Comparison of ENCODE assay signal across 19 cellular contexts in genomic region chr22:49238181-49239141, GRCh38.
DNase-seq lines count a peak whose midpoint lies in the region; ATAC-seq and TF ChIP-seq lines count a peak whose summit lies in the region.
"Had no signal": no experiment of that assay in that cellular context is flagged by ENCODE, and none has a peak within 500 bp of the region (broad histone marks: within the 10 kb centered on the region; RNA-seq: fewer than 3 reads in every experiment).

No MANE protein-coding gene starts in this region.

- H3K36me3 ChIP-seq in gastrocnemius medialis, result no peaks in the 10 kb centered on the region
- H3K36me3 ChIP-seq: BLaER1 treated with 17β-estradiol and CSF1 and Interleukin-3, amounts not matched to agents 10 nM and 100 nM had no signal

- no peak overlapping the region for H3K27ac Mint-ChIP-seq in activated naive CD4-positive, alpha-beta T cell treated with anti-CD3 and anti-CD28 coated beads, Interleukin-2, amount 10 ng/mL, durations not matched to agents 7 days and 5 days
- H3K27ac Mint-ChIP-seq in activated naive CD4-positive, alpha-beta T cell treated with anti-CD3 and anti-CD28 coated beads, Interleukin-2, amount 50 U/mL, for 72 hours, result no peak overlapping the region
- no peak overlapping the region for H3K27ac Mint-ChIP-seq in type B pancreatic cell
- H3K27ac Mint-ChIP-seq: CD8-positive, alpha-beta memory T cell; IgD-negative memory B cell had no signal

- in situ Hi-C loops in gastrocnemius medialis (cut with MboI; ENCODE audit: low sequenced_read_pairs in 4 of 4), result no loop called here

- H3K4me3 Mint-ChIP-seq in activated naive CD4-positive, alpha-beta T cell treated with anti-CD3 and anti-CD28 coated beads, Interleukin-2, amount 10 ng/mL, durations not matched to agents 7 days and 5 days, result no peak overlapping the region
- no peak overlapping the region for H3K4me3 Mint-ChIP-seq in type B pancreatic cell
- H3K4me3 Mint-ChIP-seq: CD8-positive, alpha-beta memory T cell; IgD-negative memory B cell had no signal

- no peaks in the 10 kb centered on the region for H3K4me1 Mint-ChIP-seq in activated naive CD4-positive, alpha-beta T cell treated with anti-CD3 and anti-CD28 coated beads, Interleukin-2, amount 10 ng/mL, durations not matched to agents 7 days and 5 days
- H3K4me1 Mint-ChIP-seq in type B pancreatic cell (ENCODE audit: unreplicated experiment), result no peaks in the 10 kb centered on the region
- H3K4me1 Mint-ChIP-seq: CD8-positive, alpha-beta memory T cell; IgD-negative memory B cell had no signal

- CTCF ChIA-PET in activated naive CD4-positive, alpha-beta T cell treated with anti-CD3 and anti-CD28 coated beads, Interleukin-2, amount 10 ng/mL, durations not matched to agents 7 days and 5 days (lab: Charles Lee), result no interaction called here

- H3K9me3 ChIP-seq in gastrocnemius medialis, result no peaks in the 10 kb centered on the region
- H3K9me3 ChIP-seq: A549; BLaER1 treated with 17β-estradiol and CSF1 and Interleukin-3, amounts not matched to agents 10 nM and 100 nM had no signal

- no peak overlapping the region for H3K4me3 ChIP-seq in coronary artery
- no peak overlapping the region for H3K4me3 ChIP-seq in gastrocnemius medialis
- H3K4me3 ChIP-seq: A549; BLaER1 treated with 17β-estradiol and CSF1 and Interleukin-3, amounts not matched to agents 10 nM and 100 nM; GM12878 had no signal

- no peak for TF ChIP-seq POLR2A in gastrocnemius medialis (IDR thresholded peaks at IDR 0.05)

- no peaks in the 10 kb centered on the region for H3K36me3 Mint-ChIP-seq in activated naive CD4-positive, alpha-beta T cell treated with anti-CD3 and anti-CD28 coated beads, Interleukin-2, amount 10 ng/mL, durations not matched to agents 7 days and 5 days
- H3K36me3 Mint-ChIP-seq in activated naive CD4-positive, alpha-beta T cell treated with anti-CD3 and anti-CD28 coated beads, Interleukin-2, amount 50 U/mL, for 72 hours, result no peaks in the 10 kb centered on the region
- H3K36me3 Mint-ChIP-seq in type B pancreatic cell, result no peaks in the 10 kb centered on the region
- H3K36me3 Mint-ChIP-seq: CD8-positive, alpha-beta memory T cell; IgD-negative memory B cell had no signal

- H3K27me3 Mint-ChIP-seq in activated naive CD4-positive, alpha-beta T cell treated with anti-CD3 and anti-CD28 coated beads, Interleukin-2, amount 10 ng/mL, durations not matched to agents 7 days and 5 days, result no peaks in the 10 kb centered on the region
- H3K27me3 Mint-ChIP-seq in type B pancreatic cell, result peaks cover 9% of the 10 kb centered on the region

- no peak for ATAC-seq in activated naive CD4-positive, alpha-beta T cell treated with anti-CD3 and anti-CD28 coated beads, Interleukin-2, amount 50 U/mL, for 72 hours
- no peak for ATAC-seq in gastrocnemius medialis
- no peak for ATAC-seq in HG02852 (IDR thresholded peaks at IDR 0.05; ENCODE audit: unreplicated experiment)
- ATAC-seq: A549, GM12878 had no signal

- peak; percentile 18 for DNase-seq in activated naive CD4-positive, alpha-beta T cell treated with anti-CD3 and anti-CD28 coated beads, Interleukin-2, amount 10 ng/mL, durations not matched to agents 7 days and 5 days
- DNase-seq in activated naive CD4-positive, alpha-beta T cell treated with anti-CD3 and anti-CD28 coated beads, Interleukin-2, amount 50 U/mL, for 72 hours (ENCODE audit: low spot score in 2 of 2), result no peak
- DNase-seq in coronary artery (ENCODE audit: low spot score) (peak; percentile 50), mesenteric fat pad (ENCODE audit: low spot score) (peak; percentile 86), type B pancreatic cell (ENCODE audit: extremely low spot score, unreplicated experiment) (peak; percentile 66), gastrocnemius medialis (no peak), nucleus accumbens (lab: John Stamatoyannopoulos, UW) (no peak)
- DNase-seq: CD8-positive, alpha-beta memory T cell; DMS 273 treated with DMSO at 0.1 percent for 48 hours; GDM1; NCI-H1105 treated with DMSO at 0.1 percent for 48 hours; NCI-H187; NCI-H446; SHP77 treated with DMSO at 0.1 percent for 48 hours had no signal

- H3K27me3 ChIP-seq in gastrocnemius medialis, result no peaks in the 10 kb centered on the region

- intact Hi-C loops in gastrocnemius medialis (cut with DNase I; ENCODE audit: low total_unique reads), result no loop called here

- H3K9me3 Mint-ChIP-seq in activated naive CD4-positive, alpha-beta T cell treated with anti-CD3 and anti-CD28 coated beads, Interleukin-2, amount 10 ng/mL, durations not matched to agents 7 days and 5 days, result no peaks in the 10 kb centered on the region
- peaks cover 0 to 7% of the 10 kb centered on the region in 2 donors for H3K9me3 Mint-ChIP-seq in activated naive CD4-positive, alpha-beta T cell treated with anti-CD3 and anti-CD28 coated beads, Interleukin-2, amount 50 U/mL, for 72 hours
- H3K9me3 Mint-ChIP-seq in type B pancreatic cell, result no peaks in the 10 kb centered on the region
- H3K9me3 Mint-ChIP-seq: CD8-positive, alpha-beta memory T cell; IgD-negative memory B cell had no signal

- no peak for TF ChIP-seq CTCF in coronary artery (IDR thresholded peaks at IDR 0.05)
- TF ChIP-seq CTCF in type B pancreatic cell (conservative IDR thresholded peaks at IDR 0.05), result no peak
- no peak for TF ChIP-seq CTCF in gastrocnemius medialis (IDR thresholded peaks at IDR 0.05 in 4 of 5, conservative IDR thresholded peaks at IDR 0.05 in 1 of 5)

- H3K4me1 ChIP-seq in gastrocnemius medialis, result no peaks in the 10 kb centered on the region
- H3K4me1 ChIP-seq: A549 had no signal

- H3K27ac ChIP-seq in coronary artery, result no peak overlapping the region
- no peak overlapping the region for H3K27ac ChIP-seq in gastrocnemius medialis
- H3K27ac ChIP-seq: A549; BLaER1 treated with 17β-estradiol and CSF1 and Interleukin-3, amounts not matched to agents 10 nM and 100 nM had no signal

Comparison
In these comparisons a context has a peak if more than half of its experiments do, and no peak if none do; other contexts are left out.
1. DNase-seq: peak in activated naive CD4-positive, alpha-beta T cell treated with anti-CD3 and anti-CD28 coated beads, Interleukin-2, amount 10 ng/mL, durations not matched to agents 7 days and 5 days (single experiment), coronary artery (single experiment), mesenteric fat pad (single experiment) and type B pancreatic cell (single experiment); none in activated naive CD4-positive, alpha-beta T cell treated with anti-CD3 and anti-CD28 coated beads, Interleukin-2, amount 50 U/mL, for 72 hours (0 of 2), gastrocnemius medialis (0 of 2) and nucleus accumbens (0 of 56).